ENCODE assay signal across 1 cellular context in genomic region chr5:126777257-126777973, GRCh38.
TF ChIP-seq lines count a peak whose summit lies in the region.

No MANE protein-coding gene starts in this region.

TF ChIP-seq in HepG2, 621 proteins besides CTCF, POLR2A, EP300 and RAD21 (continued from another document and continues in another):
- TF ChIP-seq SAFB2 (CRISPR knock-in tag; IDR thresholded peaks at IDR 0.05; ENCODE audit: borderline replicate concordance, low read depth): 0 out of 2 replicates have a peak, but pooled peaks have one; percentile 63
- no peak for TF ChIP-seq SSRP1 (CRISPR knock-in tag; IDR thresholded peaks at IDR 0.05)
- no peak for TF ChIP-seq CEBPG (CRISPR knock-in tag; IDR thresholded peaks at IDR 0.05)
- TF ChIP-seq GPN1 (CRISPR knock-in tag; IDR thresholded peaks at IDR 0.05; ENCODE audit: borderline replicate concordance): no peak; the same call in 1 of the 2 replicates
- no peak for TF ChIP-seq ZBTB49 (CRISPR knock-in tag; IDR thresholded peaks at IDR 0.05; ENCODE audit: borderline replicate concordance)
- TF ChIP-seq ZNF747 (CRISPR knock-in tag; IDR thresholded peaks at IDR 0.05; ENCODE audit: borderline replicate concordance): no peak
- TF ChIP-seq KAT8 (CRISPR knock-in tag; IDR thresholded peaks at IDR 0.05): no peak
- TF ChIP-seq, protein P1, sequence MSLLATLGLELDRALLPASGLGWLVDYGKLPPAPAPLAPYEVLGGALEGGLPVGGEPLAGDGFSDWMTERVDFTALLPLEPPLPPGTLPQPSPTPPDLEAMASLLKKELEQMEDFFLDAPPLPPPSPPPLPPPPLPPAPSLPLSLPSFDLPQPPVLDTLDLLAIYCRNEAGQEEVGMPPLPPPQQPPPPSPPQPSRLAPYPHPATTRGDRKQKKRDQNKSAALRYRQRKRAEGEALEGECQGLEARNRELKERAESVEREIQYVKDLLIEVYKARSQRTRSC (CRISPR knock-in tag; IDR thresholded peaks at IDR 0.05; ENCODE audit: low read depth): no peak
- TF ChIP-seq ZNF616 (CRISPR knock-in tag; IDR thresholded peaks at IDR 0.05; ENCODE audit: low read depth): no peak
- no peak for TF ChIP-seq SUZ12 (IDR thresholded peaks at IDR 0.05; ENCODE audit: low read depth, low read length)
- no peak for TF ChIP-seq NFYC (CRISPR knock-in tag; IDR thresholded peaks at IDR 0.05)
- peak; percentile 50; the same call in 1 of the 2 replicates for TF ChIP-seq ZSCAN21 (CRISPR knock-in tag; IDR thresholded peaks at IDR 0.05; ENCODE audit: borderline replicate concordance)
- no peak for TF ChIP-seq ZNF20 (CRISPR knock-in tag; IDR thresholded peaks at IDR 0.05)
- TF ChIP-seq KDM6A (CRISPR knock-in tag; IDR thresholded peaks at IDR 0.05; ENCODE audit: low read depth): no peak
- TF ChIP-seq ARID4A (CRISPR knock-in tag; IDR thresholded peaks at IDR 0.05; ENCODE audit: borderline replicate concordance): peak; percentile 66
- no peak for TF ChIP-seq ZNF205 (CRISPR knock-in tag; IDR thresholded peaks at IDR 0.05)
- no peak for TF ChIP-seq RFXAP (CRISPR knock-in tag; IDR thresholded peaks at IDR 0.05; ENCODE audit: borderline replicate concordance)
- TF ChIP-seq, protein P2, sequence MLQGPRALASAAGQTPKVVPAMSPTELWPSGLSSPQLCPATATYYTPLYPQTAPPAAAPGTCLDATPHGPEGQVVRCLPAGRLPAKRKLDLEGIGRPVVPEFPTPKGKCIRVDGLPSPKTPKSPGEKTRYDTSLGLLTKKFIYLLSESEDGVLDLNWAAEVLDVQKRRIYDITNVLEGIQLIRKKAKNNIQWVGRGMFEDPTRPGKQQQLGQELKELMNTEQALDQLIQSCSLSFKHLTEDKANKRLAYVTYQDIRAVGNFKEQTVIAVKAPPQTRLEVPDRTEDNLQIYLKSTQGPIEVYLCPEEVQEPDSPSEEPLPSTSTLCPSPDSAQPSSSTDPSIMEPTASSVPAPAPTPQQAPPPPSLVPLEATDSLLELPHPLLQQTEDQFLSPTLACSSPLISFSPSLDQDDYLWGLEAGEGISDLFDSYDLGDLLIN (CRISPR knock-in tag; IDR thresholded peaks at IDR 0.05; ENCODE audit: borderline replicate concordance): no peak
- TF ChIP-seq, protein P3, sequence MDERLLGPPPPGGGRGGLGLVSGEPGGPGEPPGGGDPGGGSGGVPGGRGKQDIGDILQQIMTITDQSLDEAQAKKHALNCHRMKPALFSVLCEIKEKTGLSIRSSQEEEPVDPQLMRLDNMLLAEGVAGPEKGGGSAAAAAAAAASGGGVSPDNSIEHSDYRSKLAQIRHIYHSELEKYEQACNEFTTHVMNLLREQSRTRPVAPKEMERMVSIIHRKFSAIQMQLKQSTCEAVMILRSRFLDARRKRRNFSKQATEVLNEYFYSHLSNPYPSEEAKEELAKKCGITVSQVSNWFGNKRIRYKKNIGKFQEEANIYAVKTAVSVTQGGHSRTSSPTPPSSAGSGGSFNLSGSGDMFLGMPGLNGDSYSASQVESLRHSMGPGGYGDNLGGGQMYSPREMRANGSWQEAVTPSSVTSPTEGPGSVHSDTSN (CRISPR knock-in tag; IDR thresholded peaks at IDR 0.05): no peak
- no peak for TF ChIP-seq RBM39 (IDR thresholded peaks at IDR 0.05; ENCODE audit: low read depth, low read length, poor library complexity, severe bottlenecking)
- TF ChIP-seq SETDB1 (CRISPR knock-in tag; IDR thresholded peaks at IDR 0.05; ENCODE audit: borderline replicate concordance): no peak
- no peak for TF ChIP-seq TBX3 (IDR thresholded peaks at IDR 0.05; ENCODE audit: borderline replicate concordance)
- 0 out of 2 replicates have a peak, but pooled peaks have one; percentile 73 for TF ChIP-seq ZNF776 (CRISPR knock-in tag; IDR thresholded peaks at IDR 0.05)
- no peak; the same call in 1 of the 2 replicates for TF ChIP-seq THAP8 (CRISPR knock-in tag; IDR thresholded peaks at IDR 0.05; ENCODE audit: borderline replicate concordance)
- no peak for TF ChIP-seq ARNTL (CRISPR knock-in tag; IDR thresholded peaks at IDR 0.05)
- TF ChIP-seq ZNF737 (CRISPR knock-in tag; IDR thresholded peaks at IDR 0.05; ENCODE audit: borderline replicate concordance): peak; percentile 69; the same call in 1 of the 2 replicates
- peak; percentile 73; the same call in 1 of the 2 replicates for TF ChIP-seq TOPORS (CRISPR knock-in tag; IDR thresholded peaks at IDR 0.05)
- peak; percentile 26; the same call in 1 of the 2 replicates for TF ChIP-seq ZNF274 (CRISPR knock-in tag; IDR thresholded peaks at IDR 0.05)
- TF ChIP-seq ZNF451 (CRISPR knock-in tag; IDR thresholded peaks at IDR 0.05): peak; percentile 55; the same call in 1 of the 2 replicates
- TF ChIP-seq HMG20B (CRISPR knock-in tag; conservative IDR thresholded peaks at IDR 0.05): no peak; the same call in 1 of the 2 replicates
- no peak for TF ChIP-seq ZNF253 (CRISPR knock-in tag; IDR thresholded peaks at IDR 0.05; ENCODE audit: borderline replicate concordance)
- TF ChIP-seq, protein P4, sequence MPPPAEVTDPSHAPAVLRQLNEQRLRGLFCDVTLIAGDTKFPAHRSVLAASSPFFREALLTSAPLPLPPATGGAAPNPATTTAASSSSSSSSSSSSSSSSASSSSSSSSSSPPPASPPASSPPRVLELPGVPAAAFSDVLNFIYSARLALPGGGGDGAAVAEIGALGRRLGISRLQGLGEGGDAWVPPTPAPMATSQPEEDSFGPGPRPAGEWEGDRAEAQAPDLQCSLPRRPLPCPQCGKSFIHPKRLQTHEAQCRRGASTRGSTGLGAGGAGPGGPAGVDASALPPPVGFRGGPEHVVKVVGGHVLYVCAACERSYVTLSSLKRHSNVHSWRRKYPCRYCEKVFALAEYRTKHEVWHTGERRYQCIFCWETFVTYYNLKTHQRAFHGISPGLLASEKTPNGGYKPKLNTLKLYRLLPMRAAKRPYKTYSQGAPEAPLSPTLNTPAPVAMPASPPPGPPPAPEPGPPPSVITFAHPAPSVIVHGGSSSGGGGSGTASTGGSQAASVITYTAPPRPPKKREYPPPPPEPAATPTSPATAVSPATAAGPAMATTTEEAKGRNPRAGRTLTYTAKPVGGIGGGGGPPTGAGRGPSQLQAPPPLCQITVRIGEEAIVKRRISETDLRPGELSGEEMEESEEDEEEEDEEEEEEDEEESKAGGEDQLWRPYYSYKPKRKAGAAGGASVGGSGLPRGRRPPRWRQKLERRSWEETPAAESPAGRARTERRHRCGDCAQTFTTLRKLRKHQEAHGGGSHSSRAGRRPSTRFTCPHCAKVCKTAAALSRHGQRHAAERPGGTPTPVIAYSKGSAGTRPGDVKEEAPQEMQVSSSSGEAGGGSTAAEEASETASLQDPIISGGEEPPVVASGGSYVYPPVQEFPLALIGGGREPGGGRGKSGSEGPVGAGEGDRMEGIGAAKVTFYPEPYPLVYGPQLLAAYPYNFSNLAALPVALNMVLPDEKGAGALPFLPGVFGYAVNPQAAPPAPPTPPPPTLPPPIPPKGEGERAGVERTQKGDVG (CRISPR knock-in tag; IDR thresholded peaks at IDR 0.05; ENCODE audit: borderline replicate concordance): no peak
- TF ChIP-seq ZNF564 (CRISPR knock-in tag; IDR thresholded peaks at IDR 0.05): peak; percentile 45; the same call in 1 of the 2 replicates
- TF ChIP-seq, protein P5, sequence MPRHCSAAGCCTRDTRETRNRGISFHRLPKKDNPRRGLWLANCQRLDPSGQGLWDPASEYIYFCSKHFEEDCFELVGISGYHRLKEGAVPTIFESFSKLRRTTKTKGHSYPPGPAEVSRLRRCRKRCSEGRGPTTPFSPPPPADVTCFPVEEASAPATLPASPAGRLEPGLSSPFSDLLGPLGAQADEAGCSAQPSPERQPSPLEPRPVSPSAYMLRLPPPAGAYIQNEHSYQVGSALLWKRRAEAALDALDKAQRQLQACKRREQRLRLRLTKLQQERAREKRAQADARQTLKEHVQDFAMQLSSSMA (CRISPR knock-in tag; IDR thresholded peaks at IDR 0.05): no peak
- no peak for TF ChIP-seq HNRNPK (IDR thresholded peaks at IDR 0.05; ENCODE audit: low read depth, low read length, poor library complexity, severe bottlenecking)
- no peak for TF ChIP-seq GATA4 (IDR thresholded peaks at IDR 0.05; ENCODE audit: borderline replicate concordance, low read depth)
- no peak for TF ChIP-seq ZNF792 (CRISPR knock-in tag; IDR thresholded peaks at IDR 0.05)
- no peak for TF ChIP-seq ZNF713 (CRISPR knock-in tag; IDR thresholded peaks at IDR 0.05)
- no peak for TF ChIP-seq ZNF460 (CRISPR knock-in tag; IDR thresholded peaks at IDR 0.05; ENCODE audit: borderline replicate concordance)
- no peak; the same call in 1 of the 2 replicates for TF ChIP-seq ZNF839 (CRISPR knock-in tag; IDR thresholded peaks at IDR 0.05; ENCODE audit: borderline replicate concordance)
- no peak for TF ChIP-seq ISL2 (CRISPR knock-in tag; IDR thresholded peaks at IDR 0.05)
- TF ChIP-seq ZNF589 (CRISPR knock-in tag; conservative IDR thresholded peaks at IDR 0.05): peak; percentile 12; the same call in 1 of the 2 replicates
- TF ChIP-seq ZNF34 (CRISPR knock-in tag; IDR thresholded peaks at IDR 0.05; ENCODE audit: borderline replicate concordance): no peak
- TF ChIP-seq ZNF567 (CRISPR knock-in tag; IDR thresholded peaks at IDR 0.05; ENCODE audit: borderline replicate concordance): no peak; the same call in 1 of the 2 replicates
- TF ChIP-seq U2AF1 (optimal IDR thresholded peaks at IDR 0.05; ENCODE audit: low read depth, low read length): no peak
- TF ChIP-seq SKI (IDR thresholded peaks at IDR 0.05; ENCODE audit: partially characterized antibody): peak; percentile 43
- TF ChIP-seq ZNF224 (CRISPR knock-in tag; IDR thresholded peaks at IDR 0.05): no peak
- TF ChIP-seq ZNF543 (CRISPR knock-in tag; IDR thresholded peaks at IDR 0.05): 0 out of 2 replicates have a peak, but pooled peaks have one; percentile 46
- TF ChIP-seq PHF21A (CRISPR knock-in tag; IDR thresholded peaks at IDR 0.05): no peak
- TF ChIP-seq ATM (IDR thresholded peaks at IDR 0.05; ENCODE audit: borderline replicate concordance): no peak
- TF ChIP-seq MAFG (CRISPR knock-in tag; IDR thresholded peaks at IDR 0.05): no peak
- peak; percentile 99 for TF ChIP-seq MYPOP (CRISPR knock-in tag; IDR thresholded peaks at IDR 0.05)
- no peak for TF ChIP-seq REL (CRISPR knock-in tag; conservative IDR thresholded peaks at IDR 0.05)
